Comparison of ENCODE assay signal across 1 cellular context in genomic region chr7:64313740-64314491, GRCh38.
TF ChIP-seq lines count a peak whose summit lies in the region.

Gene ZNF736, plus strand, starts transcription at chr7:64313961. Its CDS starts 190 bp downstream, at chr7:64314151.

TF ChIP-seq in GM12878, 131 proteins besides CTCF, POLR2A, EP300 and RAD21 (continued from another document):
- TF ChIP-seq, protein P1, sequence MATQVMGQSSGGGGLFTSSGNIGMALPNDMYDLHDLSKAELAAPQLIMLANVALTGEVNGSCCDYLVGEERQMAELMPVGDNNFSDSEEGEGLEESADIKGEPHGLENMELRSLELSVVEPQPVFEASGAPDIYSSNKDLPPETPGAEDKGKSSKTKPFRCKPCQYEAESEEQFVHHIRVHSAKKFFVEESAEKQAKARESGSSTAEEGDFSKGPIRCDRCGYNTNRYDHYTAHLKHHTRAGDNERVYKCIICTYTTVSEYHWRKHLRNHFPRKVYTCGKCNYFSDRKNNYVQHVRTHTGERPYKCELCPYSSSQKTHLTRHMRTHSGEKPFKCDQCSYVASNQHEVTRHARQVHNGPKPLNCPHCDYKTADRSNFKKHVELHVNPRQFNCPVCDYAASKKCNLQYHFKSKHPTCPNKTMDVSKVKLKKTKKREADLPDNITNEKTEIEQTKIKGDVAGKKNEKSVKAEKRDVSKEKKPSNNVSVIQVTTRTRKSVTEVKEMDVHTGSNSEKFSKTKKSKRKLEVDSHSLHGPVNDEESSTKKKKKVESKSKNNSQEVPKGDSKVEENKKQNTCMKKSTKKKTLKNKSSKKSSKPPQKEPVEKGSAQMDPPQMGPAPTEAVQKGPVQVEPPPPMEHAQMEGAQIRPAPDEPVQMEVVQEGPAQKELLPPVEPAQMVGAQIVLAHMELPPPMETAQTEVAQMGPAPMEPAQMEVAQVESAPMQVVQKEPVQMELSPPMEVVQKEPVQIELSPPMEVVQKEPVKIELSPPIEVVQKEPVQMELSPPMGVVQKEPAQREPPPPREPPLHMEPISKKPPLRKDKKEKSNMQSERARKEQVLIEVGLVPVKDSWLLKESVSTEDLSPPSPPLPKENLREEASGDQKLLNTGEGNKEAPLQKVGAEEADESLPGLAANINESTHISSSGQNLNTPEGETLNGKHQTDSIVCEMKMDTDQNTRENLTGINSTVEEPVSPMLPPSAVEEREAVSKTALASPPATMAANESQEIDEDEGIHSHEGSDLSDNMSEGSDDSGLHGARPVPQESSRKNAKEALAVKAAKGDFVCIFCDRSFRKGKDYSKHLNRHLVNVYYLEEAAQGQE (IDR thresholded peaks at IDR 0.05; ENCODE audit: low read depth, low read length): no peak
- TF ChIP-seq SUPT20H (IDR thresholded peaks at IDR 0.05; ENCODE audit: borderline replicate concordance, control insufficient read depth, low read depth, low read length): no peak
